9 cellular contexts compared by ENCODE assay signal in the genomic region with DNA sequence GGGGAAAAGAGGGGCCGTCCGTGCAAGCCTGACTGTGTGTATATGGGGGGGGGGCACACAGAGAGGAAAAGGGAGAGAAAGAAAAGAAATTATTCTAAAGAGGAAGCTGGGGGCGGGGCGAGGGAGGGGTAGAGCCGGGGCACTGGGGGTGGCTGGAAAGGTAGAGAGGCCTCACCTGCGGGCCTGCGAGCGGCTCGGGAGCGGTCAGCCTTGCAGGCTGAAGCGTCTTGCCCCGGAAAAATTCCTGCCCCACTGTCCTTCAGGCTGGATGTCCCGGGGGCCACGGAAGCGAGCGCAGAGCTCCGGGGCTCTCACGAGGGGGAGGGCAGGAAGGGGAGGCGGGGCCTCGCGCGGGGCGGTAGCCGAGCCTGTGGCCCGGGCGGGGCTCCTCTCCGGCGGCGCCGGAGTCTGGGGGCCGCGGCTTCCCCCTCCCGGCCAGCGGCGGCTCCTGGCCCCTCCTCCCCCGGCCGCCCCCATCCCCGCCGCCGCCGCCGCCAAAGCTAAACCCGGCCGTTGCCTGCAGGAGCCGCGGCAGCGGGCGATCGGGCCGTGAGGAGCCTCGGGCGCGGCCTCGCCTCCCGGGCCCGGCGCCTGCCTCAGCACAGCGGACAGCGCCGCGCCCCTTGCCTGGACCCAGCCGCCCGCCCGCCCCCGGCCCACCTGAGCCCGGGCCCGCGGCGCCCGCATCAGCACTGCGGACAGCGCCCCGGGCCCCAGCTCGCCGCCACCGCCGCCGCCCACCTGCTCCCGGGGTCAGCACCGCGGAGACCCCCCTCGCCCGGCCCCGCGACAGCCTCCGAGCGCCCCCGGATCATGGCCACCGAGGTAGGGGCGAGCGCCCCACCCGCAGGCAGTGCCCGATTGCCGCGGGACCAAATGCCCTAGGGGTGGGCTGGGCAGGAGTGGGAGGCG. TPM values are rescaled to one million over a fixed set of nuclear protein-coding genes. Genes with fewer than 3 reads are reported as not detected.
DNase-seq lines count a peak whose midpoint lies in the region; ATAC-seq and TF ChIP-seq lines count a peak whose summit lies in the region.
"Had no signal": no experiment of that assay in that cellular context is flagged by ENCODE, and none has a peak within 500 bp of the region (broad histone marks: within the 10 kb centered on the region; RNA-seq: fewer than 3 reads in every experiment).

A gene (plus strand): TSS at position 353 of the 912 bp plus-strand sequence. CDS start 461 bp downstream, at position 814.

- H3K9me3 Mint-ChIP-seq in chondrocyte (ENCODE audit: low read depth), result no peaks in the 10 kb centered on the region

- ATAC-seq in activated CD4-positive, CD25-positive, alpha-beta regulatory T cell treated with anti-CD3 and anti-CD28 coated beads, Interleukin-2, amount 50 U/mL, for 24 hours, result peak; percentile 73 to 74

- peak within 1 kb of the TSS; percentile 59 for H3K4me3 Mint-ChIP-seq in chondrocyte (ENCODE audit: unreplicated experiment)

- H3K36me3 Mint-ChIP-seq in chondrocyte (ENCODE audit: low read depth), result no peaks in the 10 kb centered on the region

- TF ChIP-seq CTCF in chondrocyte (IDR thresholded peaks at IDR 0.05) (no peak), lower leg skin (IDR thresholded peaks at IDR 0.05) (no peak)

- TF ChIP-seq POLR2A in lower leg skin (IDR thresholded peaks at IDR 0.05), result no peak

- DNase-seq in NCI-H1436 (lab: John Stamatoyannopoulos, UW) (peak; percentile 19), NCI-H1436 treated with DMSO at 0.1 percent for 48 hours (lab: John Stamatoyannopoulos, UW) (no peak), Kasumi-1 (lab: John Stamatoyannopoulos, UW) (peak; percentile 19 to 31), chondrocyte (ENCODE audit: low spot score) (no peak), lower leg skin (ENCODE audit: low spot score in 2 of 2) (no peak), superior temporal gyrus (ENCODE audit: extremely low spot score) (no peak)
- peak; percentile 18 for DNase-seq in stimulated activated CD8-positive, alpha-beta memory T cell treated with anti-CD3 and anti-CD28 coated beads, Interleukin-15, amount 100 ng/mL, for 24 hours (ENCODE audit: low read depth)

- intact Hi-C loops in lower leg skin (cut with DNase I; ENCODE audit: low total_unique reads), result no loop called here

- peak within 1 kb of the TSS; percentile 14 for H3K4me3 ChIP-seq in lower leg skin (ENCODE audit: low read depth, poor library complexity, severe bottlenecking)

- WGBS in lower leg skin, 2 donors, result 1% methylated on average over 20 to 59 of the region's 96 CpGs

- peaks cover 14% of the 10 kb centered on the region for H3K4me1 Mint-ChIP-seq in chondrocyte (ENCODE audit: low read depth)

- peaks cover 45% of the 10 kb centered on the region for H3K27me3 Mint-ChIP-seq in chondrocyte (ENCODE audit: low read depth)

- H3K27ac Mint-ChIP-seq in chondrocyte (ENCODE audit: unreplicated experiment), result no peak within 1 kb of the TSS

RNA-seq across cellular contexts. Expression of the gene that starts here (rescaled TPM):
- 0.12 to 0.27 TPM (median 0.13 TPM) in 3 replicates for total RNA-seq in chondrocyte
- total RNA-seq in lower leg skin, result 10 to 100 TPM in 1 of 4 donors, 1 to 10 TPM in 3; 7.3 to 17.3 (median 7.8) TPM
- total RNA-seq: glomerular endothelial cell had no signal

Comparison
In these comparisons a context has a peak if more than half of its experiments do, and no peak if none do; other contexts are left out.
1. DNase-seq: peak in NCI-H1436 (single experiment), Kasumi-1 (2 of 2) and stimulated activated CD8-positive, alpha-beta memory T cell treated with anti-CD3 and anti-CD28 coated beads, Interleukin-15, amount 100 ng/mL, for 24 hours (single experiment); none in NCI-H1436 treated with DMSO at 0.1 percent for 48 hours (single experiment), chondrocyte (single experiment), lower leg skin (0 of 2) and superior temporal gyrus (single experiment).